In genomic region chr9:21267806-21268657, GRCh38 we compare ENCODE assay signal across 15 cellular contexts. TPM values are rescaled to one million over a fixed set of nuclear protein-coding genes. Genes with fewer than 3 reads are reported as not detected.
A peak's percentile ranks its signal among the peaks of the same experiment; 100 is the strongest.
DNase-seq lines count a peak whose midpoint lies in the region; ATAC-seq and TF ChIP-seq lines count a peak whose summit lies in the region.
"Had no signal": no experiment of that assay in that cellular context is flagged by ENCODE, and none has a peak within 500 bp of the region (broad histone marks: within the 10 kb centered on the region; RNA-seq: fewer than 3 reads in every experiment).

No MANE protein-coding gene starts in this region.

- peak; percentile 51 for ATAC-seq in GM18870 (IDR thresholded peaks at IDR 0.05; ENCODE audit: unreplicated experiment)
- ATAC-seq in GM21717 (IDR thresholded peaks at IDR 0.05; ENCODE audit: unreplicated experiment) = peak; percentile 68
- peak; percentile 71 for ATAC-seq in HG03432 (IDR thresholded peaks at IDR 0.05; ENCODE audit: unreplicated experiment)
- peak; percentile 46 to 65 for ATAC-seq in naive B cell (ENCODE audit: low read depth in 2 of 2)
- ATAC-seq in heart left ventricle = no peak
- ATAC-seq: SK-N-SH treated with all-trans-retinoic acid at 6 μM for 48 hours had no signal

- peaks cover 11 to 23% (median 23%) of the 10 kb centered on the region in 3 donors for H3K4me1 Mint-ChIP-seq in naive B cell

- intact Hi-C loops in heart left ventricle (cut with DNase I) = no loop called here

- H3K4me3 ChIP-seq in heart left ventricle (no peak overlapping the region), MG63 (no peak overlapping the region), right atrium auricular region (no peak overlapping the region)
- H3K4me3 ChIP-seq: hepatocyte had no signal

- peak overlapping the region in 1 of 8 donors; percentile 18 for H3K4me3 Mint-ChIP-seq in naive B cell
- H3K4me3 Mint-ChIP-seq: CD4-positive, alpha-beta memory T cell had no signal

- no peak overlapping the region for H3K27ac ChIP-seq in heart left ventricle
- no peak overlapping the region for H3K27ac ChIP-seq in right atrium auricular region
- H3K27ac ChIP-seq: hepatocyte, parathyroid adenoma had no signal

- H3K27me3 Mint-ChIP-seq in naive B cell = peaks cover 0 to 17% (median 0%) of the 10 kb centered on the region in 3 donors

- no peak for TF ChIP-seq POLR2A in heart left ventricle (IDR thresholded peaks at IDR 0.05)

- H3K36me3 ChIP-seq in heart left ventricle (no peaks in the 10 kb centered on the region), MG63 (no peaks in the 10 kb centered on the region), right atrium auricular region (no peaks in the 10 kb centered on the region)

- no peak for TF ChIP-seq CTCF in heart left ventricle (IDR thresholded peaks at IDR 0.05)
- no peak for TF ChIP-seq CTCF in right atrium auricular region (IDR thresholded peaks at IDR 0.05)

- DNase-seq in naive B cell (peak; percentile 4), heart left ventricle (no peak), MG63 (no peak), right atrium auricular region (ENCODE audit: low spot score) (no peak), NCI-H146 (lab: John Stamatoyannopoulos, UW) (no peak)
- DNase-seq: CD4-positive, alpha-beta memory T cell; NCI-H1436 had no signal

- no peaks in the 10 kb centered on the region for H3K36me3 Mint-ChIP-seq in naive B cell
- H3K36me3 Mint-ChIP-seq: CD4-positive, alpha-beta memory T cell had no signal

- H3K27me3 ChIP-seq in heart left ventricle = peaks cover 0 to 18% (median 0%) of the 10 kb centered on the region in 9 donors
- H3K27me3 ChIP-seq in MG63 = peaks cover 92% of the 10 kb centered on the region
- H3K27me3 ChIP-seq in right atrium auricular region = no peaks in the 10 kb centered on the region

- peaks cover 0 to 21% (median 6%) of the 10 kb centered on the region in 7 donors for H3K9me3 Mint-ChIP-seq in naive B cell

- H3K4me1 ChIP-seq in heart left ventricle (no peaks in the 10 kb centered on the region), right atrium auricular region (no peaks in the 10 kb centered on the region)
- H3K4me1 ChIP-seq: parathyroid adenoma had no signal

- peaks cover 0 to 7% (median 0%) of the 10 kb centered on the region in 12 donors for H3K9me3 ChIP-seq in heart left ventricle
- H3K9me3 ChIP-seq in MG63 = peaks cover 9% of the 10 kb centered on the region; the same call in 1 of the 2 replicates
- H3K9me3 ChIP-seq in right atrium auricular region = no peaks in the 10 kb centered on the region

- H3K27ac Mint-ChIP-seq in naive B cell = no peak overlapping the region
- H3K27ac Mint-ChIP-seq: CD4-positive, alpha-beta memory T cell had no signal

- 52 to 60% (median 56%) methylated on average over 4 of the region's 4 CpGs for WGBS in heart left ventricle, 4 donors

RNA-seq across cellular contexts. Expression of gene IFNA14, which starts 28.2 kb away (rescaled TPM):
- polyA plus RNA-seq in naive B cell (ENCODE audit: low read depth in 6 of 6) = not detected
- not detected for total RNA-seq in heart left ventricle
- not detected for polyA plus RNA-seq in heart left ventricle
- not detected in 2 replicates for total RNA-seq in MG63 (2014; rRNA removed; shearing (Covaris generic); ENCODE audit: low replicate concordance)
- total RNA-seq in right atrium auricular region = not detected
- total RNA-seq: CD4-positive, alpha-beta memory T cell; hepatocyte; HT1080; liver had no signal
- polyA plus RNA-seq: CD4-positive, alpha-beta memory T cell; hepatocyte; liver had no signal

RNA-seq across cellular contexts. Expression of gene IFNA5, which starts 37.1 kb away (rescaled TPM):
- polyA plus RNA-seq in naive B cell (ENCODE audit: low read depth in 6 of 6) = not detected
- not detected for total RNA-seq in heart left ventricle
- polyA plus RNA-seq in heart left ventricle = not detected
- total RNA-seq in MG63 (2014; rRNA removed; shearing (Covaris generic); ENCODE audit: low replicate concordance) = not detected in 2 replicates
- not detected for total RNA-seq in right atrium auricular region
- total RNA-seq: CD4-positive, alpha-beta memory T cell; hepatocyte; HT1080 had no signal
- polyA plus RNA-seq: CD4-positive, alpha-beta memory T cell; hepatocyte; liver had no signal

RNA-seq across cellular contexts. Expression of gene IFNA17, which starts 40.0 kb away (rescaled TPM):
- polyA plus RNA-seq in naive B cell (ENCODE audit: low read depth in 6 of 6) (not detected), heart left ventricle (not detected)
- total RNA-seq in heart left ventricle (not detected), right atrium auricular region (not detected)
- not detected in 2 replicates for total RNA-seq in MG63 (2014; rRNA removed; shearing (Covaris generic); ENCODE audit: low replicate concordance)
- total RNA-seq: CD4-positive, alpha-beta memory T cell; hepatocyte; HT1080; liver had no signal
- polyA plus RNA-seq: CD4-positive, alpha-beta memory T cell; hepatocyte; liver had no signal

RNA-seq across cellular contexts. Expression of gene IFNA16, which starts 50.9 kb away (rescaled TPM):
- polyA plus RNA-seq in naive B cell (ENCODE audit: low read depth in 6 of 6) (not detected), heart left ventricle (not detected)
- total RNA-seq in heart left ventricle (not detected), right atrium auricular region (not detected)
- not detected in 2 replicates for total RNA-seq in MG63 (2014; rRNA removed; shearing (Covaris generic); ENCODE audit: low replicate concordance)
- total RNA-seq: CD4-positive, alpha-beta memory T cell; hepatocyte; HT1080; liver had no signal
- polyA plus RNA-seq: CD4-positive, alpha-beta memory T cell; hepatocyte; liver had no signal

Comparison
In these comparisons a context has a peak if more than half of its experiments do, and no peak if none do; other contexts are left out.
1. ATAC-seq: peak in GM18870 (single experiment), GM21717 (single experiment), HG03432 (single experiment) and naive B cell (2 of 2); none in heart left ventricle (0 of 4).